Comparison of ENCODE assay signal across 9 cellular contexts in the genomic region with DNA sequence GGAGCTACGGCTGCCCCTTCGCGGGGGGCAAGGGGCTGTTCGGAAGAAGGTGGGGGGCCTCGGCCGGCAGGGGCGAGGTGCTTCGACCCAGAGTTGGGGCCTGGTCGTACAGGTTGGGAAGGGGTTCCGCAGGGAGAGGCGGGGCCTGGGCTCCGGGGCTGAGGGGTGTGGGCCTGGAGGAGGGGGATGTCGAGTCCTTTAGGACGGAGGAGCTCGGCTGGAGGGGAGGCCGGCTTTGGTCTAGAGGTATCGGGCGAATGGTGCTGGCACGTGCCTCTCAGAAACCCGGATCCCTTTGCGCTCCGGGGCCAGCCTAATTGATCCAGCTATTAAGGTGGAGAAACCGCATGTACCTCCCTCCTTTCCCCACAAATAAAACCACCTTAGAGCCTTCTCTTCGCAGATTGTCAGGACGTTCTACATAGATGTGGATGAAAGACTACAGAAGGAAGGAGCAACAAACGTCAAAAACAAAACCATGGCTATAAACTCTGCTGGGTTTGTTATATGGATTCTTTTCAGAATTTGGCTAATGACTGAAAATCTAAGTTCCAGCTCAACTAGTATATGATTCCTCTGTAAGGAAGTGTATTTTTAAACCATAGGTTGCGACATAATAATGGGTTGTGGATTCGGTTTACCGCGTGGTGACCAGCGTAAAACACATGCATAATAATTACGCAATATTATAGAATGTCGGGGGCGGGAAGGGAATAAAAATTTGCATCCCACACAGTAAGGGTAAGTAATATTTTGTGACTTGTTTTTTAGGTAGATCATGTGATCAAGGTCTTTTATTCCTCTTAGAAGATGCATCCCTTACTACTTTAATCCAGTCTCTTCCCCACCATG. TPM values are rescaled to one million over a fixed set of nuclear protein-coding genes. Genes with fewer than 3 reads are reported as not detected.
DNase-seq lines count a peak whose midpoint lies in the region; ATAC-seq, FAIRE-seq and TF ChIP-seq lines count a peak whose summit lies in the region.
"Had no signal": no experiment of that assay in that cellular context is flagged by ENCODE, and none has a peak within 500 bp of the region (broad histone marks: within the 10 kb centered on the region; RNA-seq: fewer than 3 reads in every experiment).

No MANE protein-coding gene starts in this region.

- TF ChIP-seq CTCF in H1 (IDR thresholded peaks at IDR 0.05; ENCODE audit: control extremely low read depth in 1 of 3, insufficient read depth in 1 of 3, low read depth in 1 of 3, low read length in 3 of 3) = no peak
- TF ChIP-seq CTCF in upper lobe of right lung (IDR thresholded peaks at IDR 0.05) = no peak

- H2BK120ac ChIP-seq in H1 (replicated peaks; ENCODE audit: low read depth, low read length) = no peak overlapping the region

- peak overlapping the region; percentile 19 for H3K18ac ChIP-seq in H1 (ENCODE audit: extremely low read depth, low read length)

- no peak overlapping the region for H3K27ac ChIP-seq in HUES6 (ENCODE audit: low read depth, low read length)
- H3K27ac ChIP-seq in SJSA1 = no peak overlapping the region
- no peak overlapping the region; the same call in 1 of the 2 replicates for H3K27ac ChIP-seq in H1 (ENCODE audit: low read depth, low read length)
- H3K27ac ChIP-seq in mesodermal cell (ENCODE audit: low read depth, low read length, severe bottlenecking) = no peak overlapping the region
- peak overlapping the region; percentile 88 for H3K27ac ChIP-seq in upper lobe of right lung

- H4K5ac ChIP-seq in H1 (ENCODE audit: insufficient read length, low read depth, low read length) = peak overlapping the region; percentile 47

- no peaks in the 10 kb centered on the region for H3K9me3 ChIP-seq in HUES6 (ENCODE audit: control insufficient read depth, insufficient read depth, low read depth, low read length)
- H3K9me3 ChIP-seq in SJSA1 (replicated peaks) = no peaks in the 10 kb centered on the region
- no peaks in the 10 kb centered on the region for H3K9me3 ChIP-seq in H1 (ENCODE audit: insufficient read depth in 2 of 2, low read depth in 1 of 2, low read length in 1 of 2)
- H3K9me3 ChIP-seq in mesodermal cell (ENCODE audit: control insufficient read depth, low read length) = no peaks in the 10 kb centered on the region
- H3K9me3 ChIP-seq in upper lobe of right lung = no peaks in the 10 kb centered on the region

- H3K4me3 ChIP-seq in HUES6 (ENCODE audit: low read depth, low read length) = peak overlapping the region; percentile 68
- H3K4me3 ChIP-seq in SJSA1 = peak overlapping the region; percentile 92
- H3K4me3 ChIP-seq in H1 (ENCODE audit: extremely low read depth in 1 of 4, insufficient read depth in 2 of 4, low read depth in 3 of 4, low read length in 4 of 4) = peak overlapping the region; percentile 37 to 69 (median 42); a peak in 7 of 8 replicates
- peak overlapping the region; percentile 58 for H3K4me3 ChIP-seq in mesodermal cell (ENCODE audit: extremely low read depth, insufficient read depth, low read length, poor library complexity, severe bottlenecking)
- peak overlapping the region; percentile 86 for H3K4me3 ChIP-seq in upper lobe of right lung

- no peak overlapping the region for H4K91ac ChIP-seq in H1 (replicated peaks; ENCODE audit: insufficient read length, low read length)

- peak; percentile 66 to 76 for DNase-seq in NCI-H2081 (lab: John Stamatoyannopoulos, UW)
- no peak for DNase-seq in NCI-H2081 treated with DMSO at 0.1 percent for 48 hours (lab: John Stamatoyannopoulos, UW)
- peak; percentile 16 to 46 for DNase-seq in SJSA1 (ENCODE audit: low read depth in 1 of 2, low spot score in 2 of 2)
- no peak for DNase-seq in H1 (ENCODE audit: low read depth in 1 of 2, low spot score in 2 of 2)
- DNase-seq in upper lobe of right lung = no peak

- H3K4ac ChIP-seq in H1 (replicated peaks; ENCODE audit: insufficient read length, low read depth, low read length) = no peak overlapping the region

- FAIRE-seq in H1 (lab: Jason Lieb, UNC) = no peak
- FAIRE-seq: G401.6 had no signal

- no peak overlapping the region for H3K56ac ChIP-seq in H1 (replicated peaks; ENCODE audit: insufficient read length, low read depth, low read length)

- peaks cover 10% of the 10 kb centered on the region; the same call in 1 of the 2 replicates for H3K23me2 ChIP-seq in H1 (ENCODE audit: low read depth, low read length)

- TF ChIP-seq EP300 in H1 (IDR thresholded peaks at IDR 0.05; ENCODE audit: borderline replicate concordance in 1 of 2, low read depth in 2 of 2, low read length in 2 of 2) = no peak

- peaks cover 15% of the 10 kb centered on the region for H3K4me1 ChIP-seq in HUES6 (ENCODE audit: control insufficient read depth, insufficient read depth, low read length)
- peaks cover 16% of the 10 kb centered on the region for H3K4me1 ChIP-seq in SJSA1 (replicated peaks)
- H3K4me1 ChIP-seq in H1 (replicated peaks in 1 of 4; ENCODE audit: control insufficient read depth in 3 of 4, insufficient read depth in 4 of 4, low read length in 3 of 4) = peaks cover 0 to 5% (median 1%) of the 10 kb centered on the region in 4 experiments; a peak in 2 of 7 replicates
- H3K4me1 ChIP-seq in mesodermal cell (ENCODE audit: control insufficient read depth, insufficient read depth, low read length, poor library complexity, severe bottlenecking) = no peaks in the 10 kb centered on the region
- H3K4me1 ChIP-seq in upper lobe of right lung = peaks cover 31% of the 10 kb centered on the region

- TF ChIP-seq RAD21 in H1 (IDR thresholded peaks at IDR 0.05 in 1 of 2, conservative IDR thresholded peaks at IDR 0.05 in 1 of 2; ENCODE audit: low read depth in 2 of 2, low read length in 2 of 2) = no peak

- H2AFZ ChIP-seq in H1 (ENCODE audit: low read length) = peak overlapping the region; percentile 65; the same call in 1 of the 2 replicates

- H3K79me2 ChIP-seq in H1 (ENCODE audit: control insufficient read depth in 1 of 2, insufficient read depth in 2 of 2, low read length in 2 of 2) = peaks cover 0 to 20% of the 10 kb centered on the region in 2 experiments; a peak in 2 of 4 replicates

- 0 out of 2 replicates have a peak overlapping the region, but pooled peaks have one; percentile 32 for H2BK20ac ChIP-seq in H1 (ENCODE audit: low read length)

- H3K27me3 ChIP-seq in HUES6 (ENCODE audit: control insufficient read depth, insufficient read depth, low read length) = no peaks in the 10 kb centered on the region; the same call in 1 of the 2 replicates
- no peaks in the 10 kb centered on the region; the same call in 1 of the 2 replicates for H3K27me3 ChIP-seq in SJSA1 (replicated peaks)
- H3K27me3 ChIP-seq in H1 (replicated peaks in 1 of 4; ENCODE audit: control insufficient read depth in 3 of 4, extremely low read depth in 1 of 4, insufficient read depth in 3 of 4, low read length in 3 of 4) = no peaks in the 10 kb centered on the region; a peak in 2 of 7 replicates
- H3K27me3 ChIP-seq in upper lobe of right lung = no peaks in the 10 kb centered on the region

- H3K14ac ChIP-seq in H1 (ENCODE audit: insufficient read length) = no peak overlapping the region

- H3K23ac ChIP-seq in H1 (ENCODE audit: insufficient read length) = no peak overlapping the region

- no peak for TF ChIP-seq POLR2A in H1 (IDR thresholded peaks at IDR 0.05; ENCODE audit: control extremely low read depth in 1 of 2, low read depth in 2 of 2, low read length in 2 of 2)

- H3K9ac ChIP-seq in HUES6 (ENCODE audit: low read length) = no peak overlapping the region
- H3K9ac ChIP-seq in H1 (replicated peaks in 1 of 4; ENCODE audit: extremely low read depth in 1 of 4, low read depth in 3 of 4, low read length in 3 of 4) = peak overlapping the region in 1 of 4 experiments; percentile 43; a peak in 2 of 7 replicates

- intact Hi-C loops in upper lobe of right lung (cut with DNase I) = no loop called here

- H4K8ac ChIP-seq in H1 (ENCODE audit: extremely low read depth, insufficient read depth, low read length) = no peak overlapping the region

- no peak overlapping the region; the same call in 1 of the 2 replicates for H2BK12ac ChIP-seq in H1 (ENCODE audit: low read depth, low read length)

- H3K4me2 ChIP-seq in H1 (ENCODE audit: insufficient read depth in 1 of 2, low read depth in 2 of 2, low read length in 2 of 2) = peak overlapping the region; percentile 65 to 86

- H2BK15ac ChIP-seq in H1 (ENCODE audit: low read length) = 0 out of 2 replicates have a peak overlapping the region, but pooled peaks have one; percentile 83

- ATAC-seq in GM21526 (IDR thresholded peaks at IDR 0.05; ENCODE audit: low FRiP score, unreplicated experiment) (peak; percentile 30), upper lobe of right lung (peak; percentile 64)

- H3K79me1 ChIP-seq in H1 (ENCODE audit: low read depth, low read length) = no peaks in the 10 kb centered on the region

- H2BK5ac ChIP-seq in H1 (ENCODE audit: low read depth, low read length) = peak overlapping the region; percentile 35; the same call in 1 of the 2 replicates

- CTCF ChIA-PET in H1 (lab: Charles Lee; ENCODE audit: partially characterized antibody) = interaction anchor here (0.7 to 1.9 kb wide), 4 partner anchors 11 to 135 kb away, joined by 3 to 13 read pairs (median 4); no protein-coding TSS in a partner anchor

- no peaks in the 10 kb centered on the region for H4K20me1 ChIP-seq in H1 (replicated peaks in 1 of 2; ENCODE audit: control insufficient read depth in 1 of 2, insufficient read depth in 2 of 2, low read length in 2 of 2)

- 43% methylated on average over 20 of the region's 34 CpGs; no CpG with 5 or more reads in 1 of the 2 experiments for WGBS in H1 (ENCODE audit: extremely low coverage in 1 of 2, insufficient coverage in 1 of 2, insufficient read length in 1 of 2, insufficient replicate concordance in 2 of 2, low coverage in 1 of 2, low lambda C conversion rate in 2 of 2, missing lambda C conversion rate in 1 of 2), 2 experiments
- 20 to 29% methylated on average over 17 to 20 of the region's 34 CpGs for WGBS in mesodermal cell (ENCODE audit: insufficient coverage in 2 of 2), 2 experiments

- POLR2A ChIA-PET in H1 (lab: Charles Lee; ENCODE audit: partially characterized antibody) = interaction anchor here (0.6 to 1.4 kb wide), 4 partner anchors 9 to 120 kb away, joined by 3 to 5 read pairs (median 4); no protein-coding TSS in a partner anchor

- H3K36me3 ChIP-seq in HUES6 (ENCODE audit: control insufficient read depth, insufficient read depth, low read length) = no peaks in the 10 kb centered on the region
- no peaks in the 10 kb centered on the region; the same call in 1 of the 2 replicates for H3K36me3 ChIP-seq in SJSA1
- no peaks in the 10 kb centered on the region for H3K36me3 ChIP-seq in H1 (ENCODE audit: control insufficient read depth in 2 of 4, insufficient read depth in 4 of 4, low read length in 3 of 4)
- no peaks in the 10 kb centered on the region for H3K36me3 ChIP-seq in mesodermal cell (ENCODE audit: control insufficient read depth, insufficient read depth, low read length)
- no peaks in the 10 kb centered on the region for H3K36me3 ChIP-seq in upper lobe of right lung

- H2AK5ac ChIP-seq in H1 (ENCODE audit: low read depth, low read length) = no peak overlapping the region

RNA-seq across cellular contexts. Expression of gene NGLY1, which starts 0.6 kb away (rescaled TPM):
- total RNA-seq in SJSA1 (2014; rRNA removed; shearing (Covaris generic)) = 14.1 and 24.7 TPM in 2 replicates
- total RNA-seq in H1 (2021; fragmentation: NEBNext Ultra II Directional; extraction: Animal tissue kit (Norgen Biotek cat#: 25700)) = 21.0 and 24.8 TPM in 2 replicates
- 3.1 TPM in 2 replicates for polyA plus RNA-seq in H1 (2011; rRNA removed)
- polyA plus RNA-seq in H1 (2011; cell fraction: cytosol; rRNA removed) = 5.7 TPM
- 8.7 TPM for polyA plus RNA-seq in H1 (2011; cell fraction: nucleus; rRNA removed)
- 10.5 to 18.3 TPM (median 12.3 TPM) in 4 replicates for polyA plus RNA-seq in H1 (2012, experiment 1 of 2)
- 1.4 TPM for polyA plus RNA-seq in H1 (2012, experiment 2 of 2)
- polyA plus RNA-seq in H1 (2013, experiment 1 of 2) = 14.0 TPM
- polyA plus RNA-seq in H1 (2013, experiment 2 of 2) = 15.3 TPM
- polyA minus RNA-seq in H1 (2011; rRNA and poly(A)+ RNA removed) = 7.8 and 18.5 TPM in 2 replicates
- polyA minus RNA-seq in H1 (2011; cell fraction: cytosol; rRNA and poly(A)+ RNA removed) = 4.2 TPM
- 36.2 TPM for polyA minus RNA-seq in H1 (2011; cell fraction: nucleus; rRNA and poly(A)+ RNA removed)
- 18.3 TPM for polyA plus RNA-seq in mesodermal cell (2013, experiment 1 of 2)
- polyA plus RNA-seq in mesodermal cell (2013, experiment 2 of 2) = 18.6 TPM
- 33.4 TPM for total RNA-seq in upper lobe of right lung

RNA-seq across cellular contexts. Expression of gene OXSM, which starts 6.0 kb away (rescaled TPM):
- 6.2 and 12.2 TPM in 2 replicates for total RNA-seq in SJSA1 (2014; rRNA removed; shearing (Covaris generic))
- total RNA-seq in H1 (2021; fragmentation: NEBNext Ultra II Directional; extraction: Animal tissue kit (Norgen Biotek cat#: 25700)) = 1.7 and 2.2 TPM in 2 replicates
- polyA plus RNA-seq in H1 (2011; rRNA removed) = 0.74 and 1.3 TPM in 2 replicates
- 2.4 TPM for polyA plus RNA-seq in H1 (2011; cell fraction: cytosol; rRNA removed)
- polyA plus RNA-seq in H1 (2011; cell fraction: nucleus; rRNA removed) = 2.1 TPM
- polyA plus RNA-seq in H1 (2012, experiment 1 of 2) = 1.3 to 3.9 TPM (median 1.6 TPM) in 4 replicates
- polyA plus RNA-seq in H1 (2012, experiment 2 of 2) = 0.83 TPM
- polyA plus RNA-seq in H1 (2013, experiment 1 of 2) = 1.6 TPM
- 1.3 TPM for polyA plus RNA-seq in H1 (2013, experiment 2 of 2)
- polyA minus RNA-seq in H1 (2011; rRNA and poly(A)+ RNA removed) = 1.2 and 2.0 TPM in 2 replicates
- 0.73 TPM for polyA minus RNA-seq in H1 (2011; cell fraction: cytosol; rRNA and poly(A)+ RNA removed)
- polyA minus RNA-seq in H1 (2011; cell fraction: nucleus; rRNA and poly(A)+ RNA removed) = 1.2 TPM
- 6.7 TPM for polyA plus RNA-seq in mesodermal cell (2013, experiment 1 of 2)
- polyA plus RNA-seq in mesodermal cell (2013, experiment 2 of 2) = 7.5 TPM
- total RNA-seq in upper lobe of right lung = 8.5 TPM

Comparison
In these comparisons a context has a peak if more than half of its experiments do, and no peak if none do; other contexts are left out.
1. DNase-seq: peak in NCI-H2081 (2 of 2) and SJSA1 (2 of 2); none in NCI-H2081 treated with DMSO at 0.1 percent for 48 hours (single experiment), H1 (0 of 2) and upper lobe of right lung (single experiment).
2. Peak in every context shown above with its lines, with median percentiles within 50 percentile points of each other: H3K4me3 ChIP-seq.